ENCODE assay signal across 21 cellular contexts in the genomic region with DNA sequence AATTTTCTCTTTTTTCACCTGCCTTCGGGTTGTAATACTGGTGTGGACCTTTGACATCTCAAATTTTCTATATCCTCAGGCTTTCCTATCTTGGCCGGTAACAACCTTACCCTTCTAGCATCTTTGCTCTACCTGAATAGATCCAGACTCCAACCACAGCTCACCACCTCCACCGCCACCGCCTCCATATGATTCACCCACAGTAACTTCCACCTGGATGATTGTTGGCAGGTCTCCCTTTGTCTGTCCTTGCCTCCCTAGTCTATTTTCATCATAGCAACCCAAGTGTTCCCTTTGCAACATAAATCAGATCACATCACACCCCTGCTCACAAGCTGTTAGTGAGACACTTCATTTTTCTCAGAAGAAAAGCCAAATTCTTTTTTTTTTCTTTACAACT.
DNase-seq lines count a peak whose midpoint lies in the region; TF ChIP-seq lines count a peak whose summit lies in the region.
"Had no signal": no experiment of that assay in that cellular context is flagged by ENCODE, and none has a peak within 500 bp of the region (broad histone marks: within the 10 kb centered on the region; RNA-seq: fewer than 3 reads in every experiment).

No MANE protein-coding gene starts in this region.

- H3K4me3 ChIP-seq in mammary epithelial cell (replicated peaks in 1 of 3; ENCODE audit: insufficient read depth in 1 of 3, low read depth in 2 of 3, low read length in 3 of 3), result no peak overlapping the region
- no peak overlapping the region for H3K4me3 ChIP-seq in breast epithelium
- no peak overlapping the region for H3K4me3 ChIP-seq in epithelial cell of esophagus (ENCODE audit: low read length)
- H3K4me3 ChIP-seq: BLaER1 treated with 17β-estradiol and CSF1 and Interleukin-3, amounts not matched to agents 10 nM and 100 nM; GM12878; GM23248; HAP-1 had no signal

- TF ChIP-seq CTCF in mammary epithelial cell (conservative IDR thresholded peaks at IDR 0.05 in 1 of 2, IDR thresholded peaks at IDR 0.05 in 1 of 2; ENCODE audit: extremely low read depth in 1 of 2, insufficient read depth in 1 of 2, low read depth in 1 of 2, low read length in 2 of 2) (no peak), breast epithelium (IDR thresholded peaks at IDR 0.05) (no peak), epithelial cell of esophagus (IDR thresholded peaks at IDR 0.05; ENCODE audit: insufficient read depth, low read depth, low read length, missing control alignments) (no peak)

- no peak overlapping the region for H3K27ac Mint-ChIP-seq in activated CD4-positive, alpha-beta T cell treated with anti-CD3 and anti-CD28 coated beads, Interleukin-2, amount 10 ng/mL, durations not matched to agents 24 days and 14 days
- H3K27ac Mint-ChIP-seq: B cell; CD4-positive, CD25-positive, alpha-beta regulatory T cell; CD8-positive, alpha-beta memory T cell had no signal

- no peaks in the 10 kb centered on the region for H3K27me3 Mint-ChIP-seq in activated CD4-positive, alpha-beta T cell treated with anti-CD3 and anti-CD28 coated beads, Interleukin-2, amount 10 ng/mL, durations not matched to agents 24 days and 14 days
- H3K27me3 Mint-ChIP-seq: B cell; CD4-positive, CD25-positive, alpha-beta regulatory T cell; CD8-positive, alpha-beta memory T cell had no signal

- DNase-seq in mammary epithelial cell (peak; percentile 1), breast epithelium (ENCODE audit: low spot score in 2 of 2) (no peak), epithelial cell of esophagus (ENCODE audit: low read depth) (peak; percentile 16), occipital lobe (lab: John Stamatoyannopoulos, UW) (peak; percentile 32), globus pallidus (ENCODE audit: low spot score) (no peak), SIG-M5 treated with dmso at 0.1 percent for 504 hours (lab: John Stamatoyannopoulos, UW; ENCODE audit: unreplicated experiment) (no peak)
- DNase-seq in activated CD4-positive, alpha-beta T cell treated with anti-CD3 and anti-CD28 coated beads, Interleukin-2, amount 10 ng/mL, durations not matched to agents 24 days and 14 days, result no peak
- DNase-seq: CD4-positive, CD25-positive, alpha-beta regulatory T cell; CD8-positive, alpha-beta memory T cell; COR-L47; DMS 273 treated with DMSO at 0.1 percent for 48 hours; DMS53; DND-41; EL; GM23248; IMR-90 had no signal

- no peaks in the 10 kb centered on the region for H3K9me3 Mint-ChIP-seq in activated CD4-positive, alpha-beta T cell treated with anti-CD3 and anti-CD28 coated beads, Interleukin-2, amount 10 ng/mL, durations not matched to agents 24 days and 14 days

- no peak overlapping the region for H3K9ac ChIP-seq in mammary epithelial cell (ENCODE audit: insufficient read depth, low read length)
- H3K9ac ChIP-seq: BLaER1 treated with 17β-estradiol and CSF1 and Interleukin-3, amounts not matched to agents 10 nM and 100 nM; GM23248 had no signal

- no peak overlapping the region for H3K4me2 ChIP-seq in mammary epithelial cell (ENCODE audit: insufficient read depth, low read depth, low read length)
- H3K4me2 ChIP-seq: BLaER1 treated with 17β-estradiol and CSF1 and Interleukin-3, amounts not matched to agents 10 nM and 100 nM had no signal

- H3K36me3 ChIP-seq in mammary epithelial cell (ENCODE audit: insufficient read depth, low read length) (no peaks in the 10 kb centered on the region), breast epithelium (no peaks in the 10 kb centered on the region)
- H3K36me3 ChIP-seq: BLaER1 treated with 17β-estradiol and CSF1 and Interleukin-3, amounts not matched to agents 10 nM and 100 nM; HAP-1 had no signal

- no peaks in the 10 kb centered on the region for H3K4me1 ChIP-seq in mammary epithelial cell (ENCODE audit: insufficient read depth, low read length)
- no peaks in the 10 kb centered on the region for H3K4me1 ChIP-seq in breast epithelium
- H3K4me1 ChIP-seq: HAP-1 had no signal

- intact Hi-C loops in mammary epithelial cell (cut with micrococcal nuclease) (no loop called here), breast epithelium (cut with DNase I; ENCODE audit: low total_unique reads) (no loop called here)
- intact Hi-C loops in activated CD4-positive, alpha-beta T cell treated with anti-CD3 and anti-CD28 coated beads, Interleukin-2, amount 10 ng/mL, durations not matched to agents 24 days and 14 days (cut with micrococcal nuclease), result no loop called here

- H3K27ac ChIP-seq in mammary epithelial cell (ENCODE audit: insufficient read depth, low read depth, low read length), result no peak overlapping the region
- no peak overlapping the region for H3K27ac ChIP-seq in breast epithelium
- H3K27ac ChIP-seq: BLaER1 treated with 17β-estradiol and CSF1 and Interleukin-3, amounts not matched to agents 10 nM and 100 nM; GM23248; HL-60 had no signal

- WGBS in mammary epithelial cell (ENCODE audit: low coverage, missing lambda C conversion rate), result 0% methylated on average over 4 of the region's 4 CpGs

- dilution Hi-C loops in mammary epithelial cell (cut with HindIII; ENCODE audit: low sequenced_read_pairs), result no loop called here

- no TSS peak for BruUV-seq in mammary epithelial cell (replicated peaks; lab: Mats Ljungman, UMichigan)

- no peaks in the 10 kb centered on the region for H3K79me2 ChIP-seq in mammary epithelial cell (ENCODE audit: insufficient read depth, low read length)

- no peaks in the 10 kb centered on the region for H4K20me1 ChIP-seq in mammary epithelial cell (ENCODE audit: insufficient read depth, low read length)
- H4K20me1 ChIP-seq: BLaER1 treated with 17β-estradiol and CSF1 and Interleukin-3, amounts not matched to agents 10 nM and 100 nM had no signal

- H2AFZ ChIP-seq in mammary epithelial cell (ENCODE audit: low read depth, low read length), result no peak overlapping the region
- H2AFZ ChIP-seq: GM23248 had no signal

- H3K9me3 ChIP-seq in mammary epithelial cell (replicated peaks; ENCODE audit: insufficient read depth, low read length), result no peaks in the 10 kb centered on the region
- peaks cover 0 to under 1% of the 10 kb centered on the region in 2 donors for H3K9me3 ChIP-seq in breast epithelium
- H3K9me3 ChIP-seq: BLaER1 treated with 17β-estradiol and CSF1 and Interleukin-3, amounts not matched to agents 10 nM and 100 nM; HAP-1 had no signal

- in situ Hi-C loops in mammary epithelial cell (cut with MboI; ENCODE audit: low sequenced_read_pairs in 2 of 2), result no loop called here

- no peak overlapping the region for H3K4me3 Mint-ChIP-seq in activated CD4-positive, alpha-beta T cell treated with anti-CD3 and anti-CD28 coated beads, Interleukin-2, amount 10 ng/mL, durations not matched to agents 24 days and 14 days
- H3K4me3 Mint-ChIP-seq: B cell; CD4-positive, CD25-positive, alpha-beta regulatory T cell; CD8-positive, alpha-beta memory T cell had no signal

- TF ChIP-seq POLR2A in breast epithelium (IDR thresholded peaks at IDR 0.05), result no peak

- CTCF ChIA-PET in mammary epithelial cell (lab: Charles Lee; ENCODE audit: low non-redundant PET), result no interaction called here

- no peaks in the 10 kb centered on the region for H3K27me3 ChIP-seq in mammary epithelial cell (ENCODE audit: insufficient read depth, low read length)
- H3K27me3 ChIP-seq in breast epithelium, result no peaks in the 10 kb centered on the region
- H3K27me3 ChIP-seq: BLaER1 treated with 17β-estradiol and CSF1 and Interleukin-3, amounts not matched to agents 10 nM and 100 nM had no signal

- no peaks in the 10 kb centered on the region for H3K36me3 Mint-ChIP-seq in activated CD4-positive, alpha-beta T cell treated with anti-CD3 and anti-CD28 coated beads, Interleukin-2, amount 10 ng/mL, durations not matched to agents 24 days and 14 days (ENCODE audit: low read depth)
- H3K36me3 Mint-ChIP-seq: CD4-positive, CD25-positive, alpha-beta regulatory T cell; CD8-positive, alpha-beta memory T cell had no signal

- no peaks in the 10 kb centered on the region for H3K4me1 Mint-ChIP-seq in activated CD4-positive, alpha-beta T cell treated with anti-CD3 and anti-CD28 coated beads, Interleukin-2, amount 10 ng/mL, durations not matched to agents 24 days and 14 days
- H3K4me1 Mint-ChIP-seq: B cell; CD4-positive, CD25-positive, alpha-beta regulatory T cell; CD8-positive, alpha-beta memory T cell had no signal

Comparison
In these comparisons a context has a peak if more than half of its experiments do, and no peak if none do; other contexts are left out.
1. DNase-seq: peak in mammary epithelial cell (single experiment), epithelial cell of esophagus (single experiment) and occipital lobe (single experiment); none in breast epithelium (0 of 2), activated CD4-positive, alpha-beta T cell treated with anti-CD3 and anti-CD28 coated beads, Interleukin-2, amount 10 ng/mL, durations not matched to agents 24 days and 14 days (single experiment), globus pallidus (single experiment) and SIG-M5 treated with dmso at 0.1 percent for 504 hours (single experiment).